Comparison of ENCODE assay signal across 8 cellular contexts in genomic region chr15:86231864-86232801, GRCh38.
DNase-seq lines count a peak whose midpoint lies in the region; ATAC-seq, FAIRE-seq and TF ChIP-seq lines count a peak whose summit lies in the region.

No MANE protein-coding gene starts in this region.

- CTCF ChIA-PET in activated CD4-positive, alpha-beta T cell treated with anti-CD3 and anti-CD28 coated beads, Interleukin-2, amount 10 ng/mL, durations not matched to agents 7 days and 5 days (lab: Charles Lee): no interaction called here

- H3K9ac ChIP-seq in fibroblast of lung (ENCODE audit: insufficient read depth, low read length) (no peak overlapping the region), parathyroid adenoma (no peak overlapping the region)

- no peaks in the 10 kb centered on the region for H3K36me3 Mint-ChIP-seq in activated CD4-positive, alpha-beta T cell treated with anti-CD3 and anti-CD28 coated beads, Interleukin-2, amount 10 ng/mL, durations not matched to agents 7 days and 5 days (ENCODE audit: low read depth)

- DNase-seq in D721Med (ENCODE audit: insufficient read length, low spot score) (no peak), NCI-H1105 (lab: John Stamatoyannopoulos, UW) (peak; percentile 1), fibroblast of lung (ENCODE audit: low read depth in 2 of 2) (peak; percentile 25 to 31), HTR-8/SVneo (ENCODE audit: insufficient read length, low spot score) (no peak), dermis blood vessel endothelial cell (no peak)
- DNase-seq in activated CD4-positive, alpha-beta T cell treated with anti-CD3 and anti-CD28 coated beads, Interleukin-2, amount 10 ng/mL, durations not matched to agents 7 days and 5 days: peak; percentile 37

- no peaks in the 10 kb centered on the region for H3K9me3 Mint-ChIP-seq in activated CD4-positive, alpha-beta T cell treated with anti-CD3 and anti-CD28 coated beads, Interleukin-2, amount 10 ng/mL, durations not matched to agents 7 days and 5 days

- peak; percentile 53 for TF ChIP-seq CTCF in D721Med (IDR thresholded peaks at IDR 0.05; ENCODE audit: insufficient read depth, missing control alignments)
- TF ChIP-seq CTCF in fibroblast of lung (conservative IDR thresholded peaks at IDR 0.05 in 1 of 2, IDR thresholded peaks at IDR 0.05 in 1 of 2; ENCODE audit: low read depth in 1 of 2, low read length in 2 of 2): peak; percentile 41 to 48
- peak; percentile 24 for TF ChIP-seq CTCF in parathyroid adenoma (IDR thresholded peaks at IDR 0.05)

- H3K79me2 ChIP-seq in fibroblast of lung (ENCODE audit: control insufficient read depth, insufficient read depth, low read length) (no peaks in the 10 kb centered on the region), parathyroid adenoma (no peaks in the 10 kb centered on the region)

- H3K4me1 ChIP-seq in fibroblast of lung (ENCODE audit: control insufficient read depth, extremely low read depth, insufficient read depth, low read length) (no peaks in the 10 kb centered on the region), parathyroid adenoma (no peaks in the 10 kb centered on the region)

- H3K4me3 Mint-ChIP-seq in activated CD4-positive, alpha-beta T cell treated with anti-CD3 and anti-CD28 coated beads, Interleukin-2, amount 10 ng/mL, durations not matched to agents 7 days and 5 days: no peak overlapping the region

- H3K27ac ChIP-seq in fibroblast of lung (ENCODE audit: insufficient read depth, low read length) (no peak overlapping the region), parathyroid adenoma (no peak overlapping the region)

- H3K4me1 Mint-ChIP-seq in activated CD4-positive, alpha-beta T cell treated with anti-CD3 and anti-CD28 coated beads, Interleukin-2, amount 10 ng/mL, durations not matched to agents 7 days and 5 days: no peaks in the 10 kb centered on the region

- H3K4me2 ChIP-seq in fibroblast of lung (ENCODE audit: extremely low read depth, insufficient read depth, low read length): peak overlapping the region; percentile 40
- no peak overlapping the region for H3K4me2 ChIP-seq in parathyroid adenoma (ENCODE audit: low read length)

- H2AFZ ChIP-seq in fibroblast of lung (ENCODE audit: low read length) (no peak overlapping the region), parathyroid adenoma (no peak overlapping the region)

- no peaks in the 10 kb centered on the region for H4K20me1 ChIP-seq in fibroblast of lung (ENCODE audit: control insufficient read depth, extremely low read depth, insufficient read depth, low read length)

- no peak for FAIRE-seq in D721Med (lab: Jason Lieb, UNC)
- no peak for FAIRE-seq in HTR-8/SVneo (lab: Jason Lieb, UNC)

- H3K27ac Mint-ChIP-seq in activated CD4-positive, alpha-beta T cell treated with anti-CD3 and anti-CD28 coated beads, Interleukin-2, amount 10 ng/mL, durations not matched to agents 7 days and 5 days: no peak overlapping the region

- H3K27me3 Mint-ChIP-seq in activated CD4-positive, alpha-beta T cell treated with anti-CD3 and anti-CD28 coated beads, Interleukin-2, amount 10 ng/mL, durations not matched to agents 7 days and 5 days: peaks cover 23% of the 10 kb centered on the region

- peak; percentile 74 for ATAC-seq in GM21717 (IDR thresholded peaks at IDR 0.05; ENCODE audit: unreplicated experiment)

- H3K4me3 ChIP-seq in fibroblast of lung (replicated peaks in 1 of 4; ENCODE audit: control extremely low read depth in 1 of 4, insufficient read depth in 1 of 4, low read depth in 3 of 4, low read length in 4 of 4) (no peak overlapping the region), parathyroid adenoma (ENCODE audit: low read depth, low read length) (no peak overlapping the region)

- H3K9me3 ChIP-seq in fibroblast of lung (ENCODE audit: control insufficient read depth, insufficient read depth, low read depth, low read length) (no peaks in the 10 kb centered on the region), parathyroid adenoma (ENCODE audit: control insufficient read depth, low read length) (no peaks in the 10 kb centered on the region)

- H3K36me3 ChIP-seq in fibroblast of lung (ENCODE audit: control insufficient read depth, insufficient read depth, low read length) (no peaks in the 10 kb centered on the region), parathyroid adenoma (ENCODE audit: control insufficient read depth, insufficient read depth, low read length) (no peaks in the 10 kb centered on the region)

- POLR2A ChIA-PET in activated CD4-positive, alpha-beta T cell treated with anti-CD3 and anti-CD28 coated beads, Interleukin-2, amount 10 ng/mL, durations not matched to agents 7 days and 5 days (lab: Charles Lee): no interaction called here

- H3K27me3 ChIP-seq in fibroblast of lung (ENCODE audit: control insufficient read depth, insufficient read depth, low read length): no peaks in the 10 kb centered on the region
- no peaks in the 10 kb centered on the region for H3K27me3 ChIP-seq in parathyroid adenoma (ENCODE audit: control insufficient read depth, insufficient read depth, low read length)

Comparison
In these comparisons a context has a peak if more than half of its experiments do, and no peak if none do; other contexts are left out.
1. DNase-seq: peak in NCI-H1105 (single experiment), activated CD4-positive, alpha-beta T cell treated with anti-CD3 and anti-CD28 coated beads, Interleukin-2, amount 10 ng/mL, durations not matched to agents 7 days and 5 days (single experiment) and fibroblast of lung (2 of 2); none in D721Med (single experiment), HTR-8/SVneo (single experiment) and dermis blood vessel endothelial cell (single experiment).
2. Peak in every context shown above with its lines, with median percentiles within 50 percentile points of each other: CTCF ChIP-seq.